ENCODE assay signal across 8 cellular contexts in the genomic region with DNA sequence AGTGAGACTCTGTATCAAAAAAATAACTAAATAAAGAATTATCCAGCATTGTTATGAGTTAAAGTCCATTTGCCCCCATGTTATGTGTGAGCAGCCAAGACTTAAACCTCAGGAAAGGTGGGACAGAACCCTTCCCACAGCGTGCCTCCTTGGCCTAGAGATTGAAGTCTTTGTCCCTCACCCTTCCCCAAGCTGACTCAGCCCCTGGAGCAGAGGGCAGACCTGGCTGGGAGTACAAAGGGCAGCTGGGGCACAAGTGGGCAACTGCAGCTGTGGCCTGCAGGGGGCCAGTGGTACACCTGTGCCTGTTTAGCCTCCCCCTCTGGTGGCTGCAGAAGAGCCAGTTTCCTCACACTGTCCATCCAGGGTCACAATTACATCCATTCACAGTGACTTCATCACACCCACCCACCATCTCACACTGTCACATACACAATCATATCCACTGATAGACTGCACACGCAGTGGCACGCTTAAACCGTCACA. TPM values are rescaled to one million over a fixed set of nuclear protein-coding genes. Genes with fewer than 3 reads are reported as not detected.
DNase-seq lines count a peak whose midpoint lies in the region; ATAC-seq and FAIRE-seq lines count a peak whose summit lies in the region.

No MANE protein-coding gene starts in this region.

- H3K4me1 ChIP-seq in SJCRH30: peaks cover 3% of the 10 kb centered on the region; the same call in 1 of the 2 replicates
- peaks cover 5% of the 10 kb centered on the region for H3K4me1 ChIP-seq in mesodermal cell (ENCODE audit: control insufficient read depth, insufficient read depth, low read length, poor library complexity, severe bottlenecking)

- WGBS in mesodermal cell (ENCODE audit: insufficient coverage in 2 of 2), 2 experiments: 13 to 34% methylated on average over 3 to 4 of the region's 4 CpGs

- peak; percentile 80 for FAIRE-seq in urothelium cell line (lab: Jason Lieb, UNC)

- no peaks in the 10 kb centered on the region for H3K9me3 ChIP-seq in SJCRH30 (replicated peaks)
- no peaks in the 10 kb centered on the region for H3K9me3 ChIP-seq in mesodermal cell (ENCODE audit: control insufficient read depth, low read length)

- H3K36me3 ChIP-seq in SJCRH30 (no peaks in the 10 kb centered on the region), mesodermal cell (ENCODE audit: control insufficient read depth, insufficient read depth, low read length) (peaks cover 10% of the 10 kb centered on the region)

- H3K4me3 ChIP-seq in SJCRH30 (peak overlapping the region; percentile 60), mesodermal cell (ENCODE audit: extremely low read depth, insufficient read depth, low read length, poor library complexity, severe bottlenecking) (peak overlapping the region; percentile 56)

- H3K27ac ChIP-seq in SJCRH30 (peak overlapping the region; percentile 64), mesodermal cell (ENCODE audit: low read depth, low read length, severe bottlenecking) (peak overlapping the region; percentile 94)

- peak; percentile 43 for DNase-seq in GF-D8 (lab: John Stamatoyannopoulos, UW)
- DNase-seq in SJCRH30: peak; percentile 54 to 66
- DNase-seq in dermis microvascular lymphatic vessel endothelial cell (ENCODE audit: low read depth in 2 of 2): peak; percentile 34 to 58
- DNase-seq in urothelium cell line (ENCODE audit: low spot score): peak; percentile 86
- DNase-seq in NCI-H187 treated with DMSO at 0.1 percent for 48 hours (lab: John Stamatoyannopoulos, UW): no peak

- ATAC-seq in GM19463 (IDR thresholded peaks at IDR 0.05; ENCODE audit: unreplicated experiment): peak; percentile 48
- ATAC-seq in HG03457 (IDR thresholded peaks at IDR 0.05; ENCODE audit: unreplicated experiment): peak; percentile 20

- no peaks in the 10 kb centered on the region for H3K27me3 ChIP-seq in SJCRH30

RNA-seq across cellular contexts. Expression of a gene that starts 0.9 kb away (rescaled TPM):
- 24.5 and 26.2 TPM in 2 replicates for total RNA-seq in SJCRH30 (2014; rRNA removed; shearing (Covaris generic))
- 19.4 and 23.5 TPM in 2 replicates for total RNA-seq in dermis microvascular lymphatic vessel endothelial cell
- polyA plus RNA-seq in mesodermal cell (2013, experiment 1 of 2): 32.6 TPM
- 27.5 TPM for polyA plus RNA-seq in mesodermal cell (2013, experiment 2 of 2)

RNA-seq across cellular contexts. Expression of a gene that starts 7.5 kb away (rescaled TPM):
- 9.6 and 10.8 TPM in 2 replicates for total RNA-seq in SJCRH30 (2014; rRNA removed; shearing (Covaris generic))
- total RNA-seq in dermis microvascular lymphatic vessel endothelial cell: 4.2 and 5.3 TPM in 2 replicates
- 16.5 TPM for polyA plus RNA-seq in mesodermal cell (2013, experiment 1 of 2)
- polyA plus RNA-seq in mesodermal cell (2013, experiment 2 of 2): 13.2 TPM

RNA-seq across cellular contexts. Expression of a gene that starts 8.5 kb away (rescaled TPM):
- total RNA-seq in SJCRH30 (2014; rRNA removed; shearing (Covaris generic)): 11.2 and 13.0 TPM in 2 replicates
- 9.5 and 12.8 TPM in 2 replicates for total RNA-seq in dermis microvascular lymphatic vessel endothelial cell
- 11.2 TPM for polyA plus RNA-seq in mesodermal cell (2013, experiment 1 of 2)
- polyA plus RNA-seq in mesodermal cell (2013, experiment 2 of 2): 11.4 TPM

RNA-seq across cellular contexts. Expression of a gene that starts 13.3 kb away (rescaled TPM):
- total RNA-seq in SJCRH30 (2014; rRNA removed; shearing (Covaris generic)): 1,784 and 1,861 TPM in 2 replicates
- 811 and 952 TPM in 2 replicates for total RNA-seq in dermis microvascular lymphatic vessel endothelial cell
- 2,047 TPM for polyA plus RNA-seq in mesodermal cell (2013, experiment 1 of 2)
- 1,829 TPM for polyA plus RNA-seq in mesodermal cell (2013, experiment 2 of 2)

RNA-seq across cellular contexts. Expression of a gene that starts 15.1 kb away (rescaled TPM):
- total RNA-seq in SJCRH30 (2014; rRNA removed; shearing (Covaris generic)): 178 and 186 TPM in 2 replicates
- total RNA-seq in dermis microvascular lymphatic vessel endothelial cell: 16.7 and 18.1 TPM in 2 replicates
- 103 TPM for polyA plus RNA-seq in mesodermal cell (2013, experiment 1 of 2)
- polyA plus RNA-seq in mesodermal cell (2013, experiment 2 of 2): 93.2 TPM
